In the genomic region with DNA sequence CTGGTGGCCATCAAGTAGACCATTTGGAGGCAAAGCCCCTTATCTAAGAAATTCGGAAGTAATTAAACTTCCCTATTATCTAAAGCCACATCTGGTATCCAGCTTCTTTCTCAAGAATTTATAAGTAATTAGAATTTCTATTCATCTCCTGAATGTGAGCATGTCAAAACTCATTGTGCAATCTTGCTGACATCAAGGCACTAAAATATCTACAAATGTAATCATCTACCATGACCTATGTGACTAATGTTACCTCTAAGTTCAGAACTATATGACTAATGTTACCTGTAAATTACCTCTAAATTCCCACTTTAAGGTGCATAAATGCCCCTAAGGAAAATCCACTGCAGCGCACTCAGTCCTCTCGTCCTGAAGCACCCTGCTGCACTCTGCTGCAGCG, we compare ENCODE assay signal across 17 cellular contexts.
"Had no signal": no experiment of that assay in that cellular context is flagged by ENCODE, and none has a peak within 500 bp of the region (broad histone marks: within the 10 kb centered on the region; RNA-seq: fewer than 3 reads in every experiment).

No MANE protein-coding gene starts in this region.

- ATAC-seq: activated naive CD8-positive, alpha-beta T cell treated with anti-CD3 and anti-CD28 coated beads, Interleukin-2, amount 50 U/mL, for 24 hours; activated T-helper 17 cell treated with anti-CD3 and anti-CD28 coated beads, Interleukin-2, amount 50 U/mL, for 72 hours; esophagus mucosa; naive thymus-derived CD8-positive, alpha-beta T cell had no signal

- H3K4me1 ChIP-seq: left ventricle myocardium inferior, parathyroid adenoma, thyroid gland, uterus had no signal

- H3K4me3 ChIP-seq: cardiac muscle cell, dorsolateral prefrontal cortex, left ventricle myocardium inferior, thyroid gland, uterus had no signal

- DNase-seq: activated CD4-positive, alpha-beta T cell treated with anti-CD3 and anti-CD28 coated beads for 1 hour; activated CD4-positive, alpha-beta T cell treated with anti-CD3 and anti-CD28 coated beads, Interleukin-2, amount 50 U/mL, for 4 hours; activated naive CD4-positive, alpha-beta T cell treated with Interleukin-2 at 50 U/mL for 16 hours; activated naive CD8-positive, alpha-beta T cell treated with anti-CD3 and anti-CD28 coated beads, Interleukin-2, amount 50 U/mL, for 24 hours; dorsolateral prefrontal cortex; endodermal cell; left ventricle myocardium inferior; naive thymus-derived CD8-positive, alpha-beta T cell; retina; stimulated activated CD4-positive, alpha-beta T cell treated with anti-CD3 and anti-CD28 coated beads, Interleukin-2, amount 100 ng/mL, for 48 hours; thyroid gland; uterus had no signal

- H3K27ac ChIP-seq: cardiac muscle cell, dorsolateral prefrontal cortex, left ventricle myocardium inferior, parathyroid adenoma, thyroid gland, uterus, VCaP had no signal

- H3K9me3 ChIP-seq: left ventricle myocardium inferior, thyroid gland, uterus had no signal

- H3K36me3 ChIP-seq: cardiac muscle cell, left ventricle myocardium inferior, thyroid gland, uterus had no signal

- H3K27me3 ChIP-seq: cardiac muscle cell, dorsolateral prefrontal cortex, thyroid gland, uterus had no signal
